16 cellular contexts compared by ENCODE assay signal in genomic region chr10:45653454-45653853, GRCh38.
DNase-seq lines count a peak whose midpoint lies in the region; ATAC-seq and TF ChIP-seq lines count a peak whose summit lies in the region.
"Had no signal": no experiment of that assay in that cellular context is flagged by ENCODE, and none has a peak within 500 bp of the region (broad histone marks: within the 10 kb centered on the region; RNA-seq: fewer than 3 reads in every experiment).

No MANE protein-coding gene starts in this region.

- ATAC-seq in GM18867 (IDR thresholded peaks at IDR 0.05; ENCODE audit: unreplicated experiment) (peak; percentile 63), GM21515 (IDR thresholded peaks at IDR 0.05; ENCODE audit: unreplicated experiment) (peak; percentile 56), HG02981 (IDR thresholded peaks at IDR 0.05; ENCODE audit: unreplicated experiment) (peak; percentile 65), HG02973 (IDR thresholded peaks at IDR 0.05; ENCODE audit: unreplicated experiment) (no peak)
- ATAC-seq: effector memory CD8-positive, alpha-beta T cell; psoas muscle had no signal

- no peak for TF ChIP-seq CTCF in VCaP (conservative IDR thresholded peaks at IDR 0.05)

- peak overlapping the region; percentile 17; the same call in 1 of the 2 replicates for H3K27ac ChIP-seq in VCaP
- H3K27ac ChIP-seq: psoas muscle, SJSA1 had no signal

- no peak for DNase-seq in NCI-H526 treated with DMSO at 0.1 percent for 48 hours (lab: John Stamatoyannopoulos, UW)
- DNase-seq in MV-4-11 (lab: John Stamatoyannopoulos, UW), result no peak
- DNase-seq in HuH-7.5 (ENCODE audit: low spot score), result no peak
- DNase-seq: activated naive CD4-positive, alpha-beta T cell treated with anti-CD3 and anti-CD28 coated beads for 36 hours; effector memory CD8-positive, alpha-beta T cell; foreskin fibroblast; NCI-H1092 treated with DMSO at 0.1 percent for 48 hours; NCI-H2171 treated with DMSO at 0.1 percent for 48 hours; psoas muscle; trophoblast cell had no signal
